8 cellular contexts compared by ENCODE assay signal in the genomic region with DNA sequence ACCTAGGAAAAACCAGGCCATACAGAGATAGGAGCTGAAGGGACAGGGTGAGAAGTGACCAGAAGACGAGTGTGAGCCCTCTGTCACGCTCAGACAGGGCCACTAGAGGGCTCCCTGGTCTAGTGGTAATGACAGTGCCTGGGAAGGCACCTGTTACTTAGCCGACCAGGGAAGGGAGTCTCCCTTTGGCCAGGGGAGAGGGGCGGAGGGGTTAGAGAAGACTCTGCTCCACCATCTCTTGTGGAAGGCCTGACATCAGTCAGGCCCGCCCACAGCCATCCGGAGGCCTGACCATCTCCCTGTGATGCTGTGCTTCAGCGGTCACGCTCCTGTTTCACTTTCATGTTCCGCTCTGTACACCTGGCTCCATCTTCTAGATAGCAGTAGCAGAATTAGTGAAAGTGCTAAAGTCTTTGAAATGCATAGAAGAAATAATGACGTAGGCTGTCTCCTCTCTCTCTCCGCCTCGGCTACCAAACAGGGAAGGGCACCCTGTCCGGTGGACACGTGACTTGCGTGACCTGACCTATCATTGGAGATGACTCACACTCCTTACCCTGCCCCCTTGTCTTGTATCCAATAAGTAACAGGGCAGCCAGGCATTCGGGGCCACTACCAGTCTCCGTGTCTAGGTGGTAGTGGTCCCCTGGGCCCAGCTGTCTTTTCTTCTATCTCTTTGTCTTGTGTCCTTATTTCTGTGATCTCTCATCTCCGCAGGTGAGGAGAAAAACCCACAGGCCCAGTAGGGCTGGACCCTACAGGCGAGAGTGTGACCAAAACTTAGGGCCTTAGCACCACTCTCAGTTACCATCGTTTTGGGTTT. TPM values are rescaled to one million over a fixed set of nuclear protein-coding genes. Genes with fewer than 3 reads are reported as not detected.
DNase-seq lines count a peak whose midpoint lies in the region; ATAC-seq and TF ChIP-seq lines count a peak whose summit lies in the region.

No MANE protein-coding gene starts in this region.

- H3K9ac ChIP-seq in parathyroid adenoma, result no peak overlapping the region

- peaks cover 8% of the 10 kb centered on the region for H3K27me3 Mint-ChIP-seq in activated T-helper 2 cell treated with anti-CD3 and anti-CD28 coated beads, Interferon-gamma antibody, Interleukin-2, Interleukin-4, amounts not matched to agents 10 μg/mL and 5 μg/mL and 100 μg/mL, durations not matched to agents 14 hours and 24 hours and 36 hours (ENCODE audit: low read depth)

- ATAC-seq in GM19035 (IDR thresholded peaks at IDR 0.05; ENCODE audit: unreplicated experiment), result peak; percentile 94
- ATAC-seq in HG03280 (IDR thresholded peaks at IDR 0.05; ENCODE audit: unreplicated experiment), result peak; percentile 93
- peak; percentile 54 for ATAC-seq in foreskin keratinocyte
- ATAC-seq in upper lobe of left lung (ENCODE audit: low FRiP score in 2 of 2), result peak; percentile 62 to 75

- peaks cover 27% of the 10 kb centered on the region for H3K4me1 Mint-ChIP-seq in activated T-helper 2 cell treated with anti-CD3 and anti-CD28 coated beads, Interferon-gamma antibody, Interleukin-2, Interleukin-4, amounts not matched to agents 10 μg/mL and 5 μg/mL and 100 μg/mL, durations not matched to agents 14 hours and 24 hours and 36 hours (ENCODE audit: low read depth)

- H3K27me3 ChIP-seq in foreskin keratinocyte, result peaks cover 15% of the 10 kb centered on the region
- no peaks in the 10 kb centered on the region for H3K27me3 ChIP-seq in parathyroid adenoma (ENCODE audit: control insufficient read depth, insufficient read depth, low read length)
- H3K27me3 ChIP-seq in upper lobe of left lung, result no peaks in the 10 kb centered on the region

- H3K36me3 Mint-ChIP-seq in activated T-helper 2 cell treated with anti-CD3 and anti-CD28 coated beads, Interferon-gamma antibody, Interleukin-2, Interleukin-4, amounts not matched to agents 10 μg/mL and 5 μg/mL and 100 μg/mL, durations not matched to agents 14 hours and 24 hours and 36 hours (ENCODE audit: low read depth), result peaks cover 7% of the 10 kb centered on the region

- intact Hi-C loops in activated T-helper 2 cell treated with anti-CD3 and anti-CD28 coated beads, Interferon-gamma antibody, Interleukin-2, Interleukin-4, amounts not matched to agents 10 μg/mL and 5 μg/mL and 100 μg/mL, durations not matched to agents 14 hours and 24 hours and 36 hours (cut with micrococcal nuclease), result loop anchor here (1.0 to 5.0 kb wide), 4 partner anchors 27 to 300 kb away; partner anchors contain the start of genes HTT and HTT-AS

- peaks cover 7% of the 10 kb centered on the region for H3K9me3 Mint-ChIP-seq in activated T-helper 2 cell treated with anti-CD3 and anti-CD28 coated beads, Interferon-gamma antibody, Interleukin-2, Interleukin-4, amounts not matched to agents 10 μg/mL and 5 μg/mL and 100 μg/mL, durations not matched to agents 14 hours and 24 hours and 36 hours

- peak overlapping the region; percentile 9 for H3K4me3 Mint-ChIP-seq in activated T-helper 2 cell treated with anti-CD3 and anti-CD28 coated beads, Interferon-gamma antibody, Interleukin-2, Interleukin-4, amounts not matched to agents 10 μg/mL and 5 μg/mL and 100 μg/mL, durations not matched to agents 14 hours and 24 hours and 36 hours (ENCODE audit: low read depth)

- H3K4me3 ChIP-seq in parathyroid adenoma (ENCODE audit: low read depth, low read length) (no peak overlapping the region), upper lobe of left lung (peak overlapping the region in 3 of 4 donors; percentile 27 to 41 (median 37))

- 58 to 61% methylated on average over 20 of the region's 20 CpGs for WGBS in upper lobe of left lung, 2 donors

- no peak for TF ChIP-seq EP300 in upper lobe of left lung (IDR thresholded peaks at IDR 0.05)

- peak overlapping the region; percentile 72 for H2AFZ ChIP-seq in parathyroid adenoma

- no peak for TF ChIP-seq POLR2A in upper lobe of left lung (IDR thresholded peaks at IDR 0.05)

- H3K4me2 ChIP-seq in parathyroid adenoma (ENCODE audit: low read length), result peak overlapping the region; percentile 43

- no peak overlapping the region for H3K27ac ChIP-seq in foreskin keratinocyte
- no peak overlapping the region for H3K27ac ChIP-seq in parathyroid adenoma
- H3K27ac ChIP-seq in upper lobe of left lung, result peak overlapping the region in 2 of 4 donors; percentile 26 to 41

- no peaks in the 10 kb centered on the region for H3K79me2 ChIP-seq in parathyroid adenoma

- H3K36me3 ChIP-seq in parathyroid adenoma (ENCODE audit: control insufficient read depth, insufficient read depth, low read length) (no peaks in the 10 kb centered on the region), upper lobe of left lung (no peaks in the 10 kb centered on the region)

- H3K9me3 ChIP-seq in parathyroid adenoma (ENCODE audit: control insufficient read depth, low read length) (no peaks in the 10 kb centered on the region), upper lobe of left lung (no peaks in the 10 kb centered on the region)

- peak overlapping the region; percentile 67 for H3K27ac Mint-ChIP-seq in activated T-helper 2 cell treated with anti-CD3 and anti-CD28 coated beads, Interferon-gamma antibody, Interleukin-2, Interleukin-4, amounts not matched to agents 10 μg/mL and 5 μg/mL and 100 μg/mL, durations not matched to agents 14 hours and 24 hours and 36 hours

- TF ChIP-seq CTCF in foreskin keratinocyte (conservative IDR thresholded peaks at IDR 0.05), result peak; percentile 77
- peak; percentile 66 for TF ChIP-seq CTCF in parathyroid adenoma (IDR thresholded peaks at IDR 0.05)
- peak; percentile 44 to 78 (median 70) for TF ChIP-seq CTCF in upper lobe of left lung (IDR thresholded peaks at IDR 0.05)

- H3K4me1 ChIP-seq in foreskin keratinocyte (no peaks in the 10 kb centered on the region), parathyroid adenoma (no peaks in the 10 kb centered on the region), upper lobe of left lung (peaks cover 3 to 23% (median 8%) of the 10 kb centered on the region in 4 donors)

- DNase-seq in CD1c-positive myeloid dendritic cell (ENCODE audit: extremely low spot score) (peak; percentile 73), OCI-M2 (lab: John Stamatoyannopoulos, UW; ENCODE audit: unreplicated experiment) (peak; percentile 11), foreskin keratinocyte (peak in 1 of 2 donors; percentile 24), upper lobe of left lung (peak in 1 of 2 donors; percentile 75)
- peak; percentile 83 for DNase-seq in activated T-helper 2 cell treated with anti-CD3 and anti-CD28 coated beads, Interferon-gamma antibody, Interleukin-2, Interleukin-4, amounts not matched to agents 10 μg/mL and 5 μg/mL and 100 μg/mL, durations not matched to agents 14 hours and 24 hours and 36 hours (ENCODE audit: low spot score)

RNA-seq across cellular contexts. Expression of gene HTT-AS, which starts 26.7 kb away (rescaled TPM):
- total RNA-seq in activated T-helper 2 cell treated with anti-CD3 and anti-CD28 coated beads, Interferon-gamma antibody, Interleukin-2, Interleukin-4, amounts not matched to agents 10 μg/mL and 5 μg/mL and 100 μg/mL, durations not matched to agents 14 hours and 24 hours and 36 hours, result not detected in 2 replicates
- total RNA-seq in foreskin keratinocyte, result not detected in 2 replicates
- not detected in 2 replicates for polyA plus RNA-seq in foreskin keratinocyte
- not detected for total RNA-seq in upper lobe of left lung

RNA-seq across cellular contexts. Expression of gene HTT, which starts 26.8 kb away (rescaled TPM):
- total RNA-seq in activated T-helper 2 cell treated with anti-CD3 and anti-CD28 coated beads, Interferon-gamma antibody, Interleukin-2, Interleukin-4, amounts not matched to agents 10 μg/mL and 5 μg/mL and 100 μg/mL, durations not matched to agents 14 hours and 24 hours and 36 hours, result 65.3 and 71.9 TPM in 2 replicates
- 39.5 and 42.3 TPM in 2 replicates for total RNA-seq in foreskin keratinocyte
- polyA plus RNA-seq in foreskin keratinocyte, result 6.5 and 7.3 TPM in 2 replicates
- total RNA-seq in upper lobe of left lung, result 100 to 1,000 TPM in 2 of 6 donors, 10 to 100 TPM in 4; 55.4 to 170 (median 81.5) TPM
